8 cellular contexts compared by ENCODE assay signal in genomic region chr21:26169611-26170470, GRCh38. TPM values are rescaled to one million over a fixed set of nuclear protein-coding genes. Genes with fewer than 3 reads are reported as not detected.
DNase-seq lines count a peak whose midpoint lies in the region; ATAC-seq, FAIRE-seq and TF ChIP-seq lines count a peak whose summit lies in the region.

No MANE protein-coding gene starts in this region.

- POLR2A ChIA-PET in activated naive CD8-positive, alpha-beta T cell treated with anti-CD3 and anti-CD28 coated beads, Interleukin-2, amount 10 ng/mL, durations not matched to agents 7 days and 5 days (lab: Charles Lee) = interaction anchor here (0.6 to 1.4 kb wide), 2 partner anchors 22 to 274 kb away, joined by 3 to 4 read pairs; no protein-coding TSS in a partner anchor

- peaks cover 11% of the 10 kb centered on the region for H3K4me1 Mint-ChIP-seq in activated naive CD8-positive, alpha-beta T cell treated with anti-CD3 and anti-CD28 coated beads, Interleukin-2, amount 10 ng/mL, durations not matched to agents 7 days and 5 days

- DNase-seq in DMS53 treated with DMSO at 0.1 percent for 48 hours (lab: John Stamatoyannopoulos, UW; ENCODE audit: unreplicated experiment) (peak; percentile 52), HuH-7.5 (ENCODE audit: low spot score) (peak; percentile 32), SJCRH30 (peak; percentile 72 to 81), cardiac muscle cell (ENCODE audit: low read depth in 1 of 2, low spot score in 1 of 2) (peak; percentile 70 to 78), osteoblast (ENCODE audit: insufficient read length, low spot score, missing footprints) (peak; percentile 95), urothelium cell line (ENCODE audit: low spot score) (peak; percentile 61)
- DNase-seq in activated naive CD8-positive, alpha-beta T cell treated with anti-CD3 and anti-CD28 coated beads, Interleukin-2, amount 10 ng/mL, durations not matched to agents 7 days and 5 days = peak; percentile 63

- H4K20me1 ChIP-seq in osteoblast (ENCODE audit: insufficient read depth, low read length) = peaks cover 9% of the 10 kb centered on the region

- peaks cover 56% of the 10 kb centered on the region for H3K79me2 ChIP-seq in osteoblast (ENCODE audit: insufficient read depth, low read length)

- H3K4me3 ChIP-seq in SJCRH30 (peak overlapping the region; percentile 98), cardiac muscle cell (peak overlapping the region; percentile 67), osteoblast (ENCODE audit: insufficient read depth, low read length) (peak overlapping the region; percentile 96)

- H3K27me3 Mint-ChIP-seq in activated naive CD8-positive, alpha-beta T cell treated with anti-CD3 and anti-CD28 coated beads, Interleukin-2, amount 10 ng/mL, durations not matched to agents 7 days and 5 days = peaks cover 2% of the 10 kb centered on the region

- H3K9me3 Mint-ChIP-seq in activated naive CD8-positive, alpha-beta T cell treated with anti-CD3 and anti-CD28 coated beads, Interleukin-2, amount 10 ng/mL, durations not matched to agents 7 days and 5 days = no peaks in the 10 kb centered on the region

- H3K4me2 ChIP-seq in osteoblast (ENCODE audit: insufficient read depth, low read length) = peak overlapping the region; percentile 99

- H3K36me3 Mint-ChIP-seq in activated naive CD8-positive, alpha-beta T cell treated with anti-CD3 and anti-CD28 coated beads, Interleukin-2, amount 10 ng/mL, durations not matched to agents 7 days and 5 days = no peaks in the 10 kb centered on the region

- H3K27ac Mint-ChIP-seq in activated naive CD8-positive, alpha-beta T cell treated with anti-CD3 and anti-CD28 coated beads, Interleukin-2, amount 10 ng/mL, durations not matched to agents 7 days and 5 days = peak overlapping the region; percentile 73

- no peak for FAIRE-seq in urothelium cell line (lab: Jason Lieb, UNC)

- peak; percentile 46 for ATAC-seq in GM21717 (IDR thresholded peaks at IDR 0.05; ENCODE audit: unreplicated experiment)
- ATAC-seq in activated naive CD8-positive, alpha-beta T cell treated with anti-CD3 and anti-CD28 coated beads, Interleukin-2, amount 10 ng/mL, durations not matched to agents 7 days and 5 days (ENCODE audit: low read depth) = peak; percentile 31

- H3K27me3 ChIP-seq in SJCRH30 = no peaks in the 10 kb centered on the region
- no peaks in the 10 kb centered on the region for H3K27me3 ChIP-seq in cardiac muscle cell
- peaks cover 7% of the 10 kb centered on the region for H3K27me3 ChIP-seq in osteoblast (ENCODE audit: insufficient read depth, low read length)

- TF ChIP-seq CTCF in cardiac muscle cell (IDR thresholded peaks at IDR 0.05; ENCODE audit: low read depth, low read length) (no peak), osteoblast (IDR thresholded peaks at IDR 0.05; ENCODE audit: extremely low read depth, low read depth, low read length) (no peak)

- H2AFZ ChIP-seq in osteoblast (ENCODE audit: low read length) = peak overlapping the region; percentile 88

- peak overlapping the region; percentile 90 for H3K4me3 Mint-ChIP-seq in activated naive CD8-positive, alpha-beta T cell treated with anti-CD3 and anti-CD28 coated beads, Interleukin-2, amount 10 ng/mL, durations not matched to agents 7 days and 5 days

- no peaks in the 10 kb centered on the region for H3K9me3 ChIP-seq in SJCRH30 (replicated peaks)
- no peaks in the 10 kb centered on the region for H3K9me3 ChIP-seq in cardiac muscle cell (ENCODE audit: low read depth)
- no peaks in the 10 kb centered on the region for H3K9me3 ChIP-seq in osteoblast (ENCODE audit: low read depth, low read length)

- H3K36me3 ChIP-seq in SJCRH30 (peaks cover 11% of the 10 kb centered on the region), cardiac muscle cell (no peaks in the 10 kb centered on the region), osteoblast (ENCODE audit: insufficient read depth, low read length) (no peaks in the 10 kb centered on the region)

- peaks cover 16% of the 10 kb centered on the region for H3K4me1 ChIP-seq in SJCRH30
- peaks cover 26% of the 10 kb centered on the region for H3K4me1 ChIP-seq in cardiac muscle cell (ENCODE audit: low read depth)
- H3K4me1 ChIP-seq in osteoblast (ENCODE audit: insufficient read depth, low read length) = peaks cover 21% of the 10 kb centered on the region

- peak overlapping the region; percentile 90 for H3K27ac ChIP-seq in SJCRH30
- peak overlapping the region; percentile 66 for H3K27ac ChIP-seq in cardiac muscle cell
- peak overlapping the region; percentile 71 for H3K27ac ChIP-seq in osteoblast (ENCODE audit: low read depth, low read length)

RNA-seq across cellular contexts. Expression of gene APP, which starts 0.7 kb away (rescaled TPM):
- total RNA-seq in SJCRH30 (2014; rRNA removed; shearing (Covaris generic)) = 369 and 399 TPM in 2 replicates
- 10 to 100 TPM; 18.8 to 19.4 TPM for total RNA-seq in activated naive CD8-positive, alpha-beta T cell treated with anti-CD3 and anti-CD28 coated beads, Interleukin-2, amount 10 ng/mL, durations not matched to agents 7 days and 5 days
- 232 and 359 TPM in 2 replicates for total RNA-seq in cardiac muscle cell
- 31.8 and 34.0 TPM in 2 replicates for polyA plus RNA-seq in cardiac muscle cell
- 344 and 373 TPM in 2 replicates for total RNA-seq in osteoblast

Comparison
In these comparisons a context has a peak if more than half of its experiments do, and no peak if none do; other contexts are left out.
1. Peak in every context shown above with its lines: DNase-seq, ATAC-seq, H3K4me3 ChIP-seq and H3K27ac ChIP-seq.
2. DNase-seq: peak in every context shown above with its lines; median percentile 95 in osteoblast; 76 in SJCRH30; 74 in cardiac muscle cell; 63 in activated naive CD8-positive, alpha-beta T cell treated with anti-CD3 and anti-CD28 coated beads, Interleukin-2, amount 10 ng/mL, durations not matched to agents 7 days and 5 days; 61 in urothelium cell line; 52 in DMS53 treated with DMSO at 0.1 percent for 48 hours; 32 in HuH-7.5.
3. RNA of gene APP, which starts 0.7 kb away (total RNA-seq): 369 to 399 TPM in SJCRH30, 344 to 373 TPM in osteoblast and 232 to 359 TPM in cardiac muscle cell; 18.8 to 19.4 TPM in activated naive CD8-positive, alpha-beta T cell treated with anti-CD3 and anti-CD28 coated beads, Interleukin-2, amount 10 ng/mL, durations not matched to agents 7 days and 5 days; every median in the first group is over 10 times any median in the second.